9 cellular contexts compared by ENCODE assay signal in genomic region chr1:76330993-76331603, GRCh38.
DNase-seq lines count a peak whose midpoint lies in the region; ATAC-seq and TF ChIP-seq lines count a peak whose summit lies in the region.
"Had no signal": no experiment of that assay in that cellular context is flagged by ENCODE, and none has a peak within 500 bp of the region (broad histone marks: within the 10 kb centered on the region; RNA-seq: fewer than 3 reads in every experiment).

No MANE protein-coding gene starts in this region.

- no peaks in the 10 kb centered on the region for H4K20me1 ChIP-seq in PC-9 (ENCODE audit: insufficient read depth)
- H4K20me1 ChIP-seq: BLaER1 treated with 17β-estradiol and CSF1 and Interleukin-3, amounts not matched to agents 10 nM and 100 nM had no signal

- no peaks in the 10 kb centered on the region for H3K4me1 ChIP-seq in PC-9 (replicated peaks; ENCODE audit: insufficient read depth)
- H3K4me1 ChIP-seq: BLaER1 treated with 17β-estradiol and CSF1 and Interleukin-3, amounts not matched to agents 10 nM and 100 nM had no signal

- CTCF ChIA-PET in PC-9 (lab: Charles Lee), result no interaction called here

- no peaks in the 10 kb centered on the region for H3K27me3 ChIP-seq in PC-9 (ENCODE audit: insufficient read depth, low read depth)
- H3K27me3 ChIP-seq: BLaER1 treated with 17β-estradiol and CSF1 and Interleukin-3, amounts not matched to agents 10 nM and 100 nM had no signal

- H3K4me2 ChIP-seq in PC-9, result no peak overlapping the region
- H3K4me2 ChIP-seq: BLaER1 treated with 17β-estradiol and CSF1 and Interleukin-3, amounts not matched to agents 10 nM and 100 nM had no signal

- DNase-seq in NCI-H510A treated with DMSO at 0.1 percent for 48 hours (lab: John Stamatoyannopoulos, UW) (peak; percentile 93), NCI-H510A (lab: John Stamatoyannopoulos, UW) (no peak), PC-9 (peak; percentile 5 to 58), astrocyte of the hippocampus (ENCODE audit: low read depth, low spot score) (peak; percentile 76), iPS DF 4.7 (ENCODE audit: extremely low read depth, low spot score) (peak; percentile 30)
- DNase-seq in Jurkat, Clone E6-1 (ENCODE audit: low read depth, low spot score), result peak; percentile 57
- DNase-seq in stimulated activated CD4-positive, alpha-beta T cell treated with anti-CD3 and anti-CD28 coated beads, Interleukin-15, amount 100 ng/mL, for 24 hours, result peak; percentile 54

- H3K9me3 ChIP-seq in PC-9 (ENCODE audit: insufficient read depth, low read depth), result no peaks in the 10 kb centered on the region
- H3K9me3 ChIP-seq: BLaER1 treated with 17β-estradiol and CSF1 and Interleukin-3, amounts not matched to agents 10 nM and 100 nM had no signal

- no peaks in the 10 kb centered on the region for H3K36me3 ChIP-seq in PC-9 (ENCODE audit: low read depth)
- H3K36me3 ChIP-seq: BLaER1 treated with 17β-estradiol and CSF1 and Interleukin-3, amounts not matched to agents 10 nM and 100 nM had no signal

- no peak overlapping the region for H2AFZ ChIP-seq in PC-9

- H3K79me2 ChIP-seq in PC-9 (ENCODE audit: low read depth), result no peaks in the 10 kb centered on the region

- BruUV-seq in PC-9 (replicated peaks; lab: Mats Ljungman, UMichigan), result no TSS peak

- POLR2A ChIA-PET in PC-9 (lab: Charles Lee; ENCODE audit: unreplicated experiment), result no interaction called here

- TF ChIP-seq CTCF in PC-9 (conservative IDR thresholded peaks at IDR 0.05), result peak; percentile 94

- intact Hi-C loops in PC-9 (cut with micrococcal nuclease; ENCODE audit: unreplicated experiment), result loop anchor here (1.0 to 5.0 kb wide), 2 partner anchors 795 to 811 kb away; no protein-coding TSS in a partner anchor

- no peak overlapping the region for H3K4me3 ChIP-seq in Jurkat, Clone E6-1 (ENCODE audit: low read length)
- no peak overlapping the region for H3K4me3 ChIP-seq in PC-9
- H3K4me3 ChIP-seq: BLaER1 treated with 17β-estradiol and CSF1 and Interleukin-3, amounts not matched to agents 10 nM and 100 nM had no signal

- ATAC-seq in GM21786 (IDR thresholded peaks at IDR 0.05; ENCODE audit: unreplicated experiment), result peak; percentile 92

- H3K9me2 ChIP-seq in PC-9 (ENCODE audit: insufficient read depth), result no peaks in the 10 kb centered on the region

- H3K27ac ChIP-seq in PC-9, result no peak overlapping the region
- H3K27ac ChIP-seq: BLaER1 treated with 17β-estradiol and CSF1 and Interleukin-3, amounts not matched to agents 10 nM and 100 nM had no signal

- H3F3A ChIP-seq in PC-9 (ENCODE audit: insufficient read depth, low read depth), result no peaks in the 10 kb centered on the region
